ENCODE assay signal across 14 cellular contexts in the genomic region with DNA sequence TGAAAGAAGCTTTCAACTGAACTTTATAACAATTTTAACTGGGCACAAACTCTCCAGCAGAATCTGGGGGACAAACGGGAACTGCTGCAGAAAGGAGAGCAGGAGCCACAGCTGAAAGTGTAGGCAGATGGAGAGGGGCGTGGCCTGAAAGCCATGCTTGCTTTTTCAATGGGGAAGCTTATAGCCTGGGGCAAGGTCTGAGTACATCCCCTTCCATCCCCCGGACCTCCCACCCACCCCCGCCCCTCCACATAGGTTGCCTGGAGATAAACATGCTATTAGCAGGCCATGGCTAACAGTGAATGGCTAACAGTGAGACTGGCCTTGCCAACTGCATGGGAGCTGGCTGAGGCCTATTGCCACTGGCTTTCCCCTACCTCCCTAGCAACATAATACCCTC.
"Had no signal": no experiment of that assay in that cellular context is flagged by ENCODE, and none has a peak within 500 bp of the region (broad histone marks: within the 10 kb centered on the region; RNA-seq: fewer than 3 reads in every experiment).

No MANE protein-coding gene starts in this region.

- DNase-seq: activated CD4-positive, alpha-beta T cell treated with anti-CD3 and anti-CD28 coated beads for 1 hour; activated CD4-positive, alpha-beta T cell treated with anti-CD3 and anti-CD28 coated beads, Interleukin-2, amount 50 U/mL, for 4 hours; activated gamma-delta T cell; activated T-cell treated with anti-CD3 and anti-CD28 coated beads, Interleukin-2, amount 50 U/mL, for 72 hours; foreskin keratinocyte; hypothalamus; kidney glomerular epithelial cell; left ventricle myocardium superior; naive thymus-derived CD4-positive, alpha-beta T cell; ovary; psoas muscle; right cardiac atrium; testis; upper lobe of left lung had no signal

- ATAC-seq: activated T-cell treated with anti-CD3 and anti-CD28 coated beads, Interleukin-2, amount 50 U/mL, for 72 hours; foreskin keratinocyte; left ventricle myocardium superior; naive thymus-derived CD4-positive, alpha-beta T cell; psoas muscle; right cardiac atrium had no signal
